Comparison of ENCODE assay signal across 8 cellular contexts in genomic region chr18:50266248-50266704, GRCh38. TPM values are rescaled to one million over a fixed set of nuclear protein-coding genes. Genes with fewer than 3 reads are reported as not detected.
DNase-seq lines count a peak whose midpoint lies in the region; ATAC-seq and TF ChIP-seq lines count a peak whose summit lies in the region.

Gene CFAP53, minus strand, starts transcription at chr18:50266495. Its CDS starts 91 bp downstream, at chr18:50266404.

- H3K27me3 ChIP-seq in adrenal gland: no peaks in the 10 kb centered on the region
- H3K27me3 ChIP-seq in upper lobe of right lung: no peaks in the 10 kb centered on the region

- H3K4me1 Mint-ChIP-seq in progenitor cell of endocrine pancreas (ENCODE audit: low read depth): peaks cover 3% of the 10 kb centered on the region

- H3K9me3 ChIP-seq in adrenal gland (replicated peaks in 1 of 3) (no peaks in the 10 kb centered on the region), upper lobe of right lung (no peaks in the 10 kb centered on the region)

- TF ChIP-seq CTCF in GM12865 (IDR thresholded peaks at IDR 0.05; ENCODE audit: insufficient read depth, low read depth, low read length, missing control alignments): no peak
- TF ChIP-seq CTCF in adrenal gland (IDR thresholded peaks at IDR 0.05): no peak
- TF ChIP-seq CTCF in progenitor cell of endocrine pancreas (IDR thresholded peaks at IDR 0.05; ENCODE audit: unreplicated experiment): no peak
- no peak for TF ChIP-seq CTCF in upper lobe of right lung (IDR thresholded peaks at IDR 0.05)

- WGBS in adrenal gland, 4 donors: 0 to 11% (median 1%) methylated on average over 2 to 37 of the region's 37 CpGs

- H3K27ac Mint-ChIP-seq in progenitor cell of endocrine pancreas: peak within 1 kb of the TSS; percentile 21

- no peaks in the 10 kb centered on the region for H3K9me3 Mint-ChIP-seq in progenitor cell of endocrine pancreas (ENCODE audit: low read depth)

- H3K4me3 Mint-ChIP-seq in progenitor cell of endocrine pancreas (ENCODE audit: low read depth): peak within 1 kb of the TSS; percentile 85

- peaks cover 0 to 26% of the 10 kb centered on the region in 2 donors for H3K36me3 ChIP-seq in adrenal gland (replicated peaks in 1 of 2)
- H3K36me3 ChIP-seq in upper lobe of right lung: peaks cover 20% of the 10 kb centered on the region

- H3K4me1 ChIP-seq in adrenal gland (replicated peaks in 1 of 2) (peaks cover 6 to 12% of the 10 kb centered on the region in 2 donors), upper lobe of right lung (peaks cover 7% of the 10 kb centered on the region)

- H3K36me3 Mint-ChIP-seq in progenitor cell of endocrine pancreas (ENCODE audit: insufficient read depth): peaks cover 9% of the 10 kb centered on the region

- H3K27me3 Mint-ChIP-seq in progenitor cell of endocrine pancreas: peaks cover 9% of the 10 kb centered on the region

- ATAC-seq in HG02678 (IDR thresholded peaks at IDR 0.05; ENCODE audit: unreplicated experiment) (peak; percentile 82), left ventricle myocardium superior (peak; percentile 96), upper lobe of right lung (peak; percentile 98)

- intact Hi-C loops in adrenal gland (cut with DNase I) (no loop called here), left ventricle myocardium superior (cut with micrococcal nuclease) (no loop called here), upper lobe of right lung (cut with DNase I) (no loop called here)

- H3K4me3 ChIP-seq in GM12865 (ENCODE audit: low read depth, low read length) (peak within 1 kb of the TSS; percentile 78), adrenal gland (peak within 1 kb of the TSS in 3 of 4 donors; percentile 42 to 62 (median 62)), upper lobe of right lung (peak within 1 kb of the TSS; percentile 71)

- no peak for TF ChIP-seq POLR2A in adrenal gland (IDR thresholded peaks at IDR 0.05)

- DNase-seq in GM12865 (ENCODE audit: low read depth) (peak; percentile 95), NCI-H128 (lab: John Stamatoyannopoulos, UW; ENCODE audit: unreplicated experiment) (peak; percentile 48), SW480 (ENCODE audit: low spot score) (peak; percentile 69), adrenal gland (peak; percentile 92 to 97 (median 96)), left ventricle myocardium superior (peak; percentile 96), progenitor cell of endocrine pancreas (ENCODE audit: low spot score, unreplicated experiment) (peak; percentile 74), upper lobe of right lung (peak; percentile 97)

- H3K27ac ChIP-seq in adrenal gland (peak within 1 kb of the TSS in 4 of 5 donors; percentile 7 to 50 (median 43)), upper lobe of right lung (no peak within 1 kb of the TSS)

RNA-seq across cellular contexts. Expression of gene CFAP53, which starts in this region (rescaled TPM):
- total RNA-seq in adrenal gland (1 to 10 TPM in 4 of 8 donors, under 1 TPM in 4; 0.53 to 4.3 (median 1.1) TPM), left ventricle myocardium superior (not detected), progenitor cell of endocrine pancreas (1.5 and 1.7 TPM in 2 replicates), upper lobe of right lung (not detected)
- 1 to 10 TPM; 1.1 to 2.8 (median 1.9) TPM for polyA plus RNA-seq in adrenal gland

Comparison
In these comparisons a context has a peak if more than half of its experiments do, and no peak if none do; other contexts are left out.
1. Peak in DNase-seq and ATAC-seq in left ventricle myocardium superior; RNA of the gene not detected or under 1 TPM.
2. Peak in DNase-seq, ATAC-seq and H3K4me3 ChIP-seq in upper lobe of right lung; RNA of the gene not detected or under 1 TPM.